In the genomic region with DNA sequence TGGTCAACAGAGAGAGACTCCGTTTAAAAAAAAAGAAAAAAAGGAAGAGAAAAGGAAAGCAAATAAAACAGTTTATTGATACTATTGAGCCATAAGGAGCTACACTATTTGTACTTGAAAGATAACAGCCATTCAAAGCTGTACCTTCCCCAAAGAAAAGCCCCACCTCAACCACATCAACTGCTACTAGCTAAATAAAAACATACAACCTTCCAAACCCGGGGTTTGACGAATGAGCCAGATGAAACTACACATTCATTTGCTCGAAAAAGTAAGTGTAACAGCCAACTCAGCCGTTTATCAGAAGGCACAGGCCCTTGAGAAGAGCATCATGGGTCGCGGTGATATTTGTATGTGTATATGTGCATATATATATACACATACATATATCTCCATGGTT, we compare ENCODE assay signal across 12 cellular contexts.
A peak's percentile ranks its signal among the peaks of the same experiment; 100 is the strongest.
DNase-seq lines count a peak whose midpoint lies in the region; ATAC-seq and TF ChIP-seq lines count a peak whose summit lies in the region.
"Had no signal": no experiment of that assay in that cellular context is flagged by ENCODE, and none has a peak within 500 bp of the region (broad histone marks: within the 10 kb centered on the region; RNA-seq: fewer than 3 reads in every experiment).

No MANE protein-coding gene starts in this region.

- no peak for TF ChIP-seq CTCF in Panc1 (IDR thresholded peaks at IDR 0.05)

- H3K27ac Mint-ChIP-seq in activated naive CD4-positive, alpha-beta T cell treated with anti-CD3 and anti-CD28 coated beads for 36 hours, result peak overlapping the region; percentile 63
- peak overlapping the region; percentile 18 to 56 (median 46) for H3K27ac Mint-ChIP-seq in immature natural killer cell

- H3K9me3 Mint-ChIP-seq in activated naive CD4-positive, alpha-beta T cell treated with anti-CD3 and anti-CD28 coated beads for 36 hours, result no peaks in the 10 kb centered on the region
- no peaks in the 10 kb centered on the region for H3K9me3 Mint-ChIP-seq in immature natural killer cell

- peaks cover 11% of the 10 kb centered on the region for H3K4me1 ChIP-seq in Panc1 (ENCODE audit: control insufficient read depth, insufficient read depth, low read length)
- H3K4me1 ChIP-seq: prostate gland had no signal

- intact Hi-C loops in activated naive CD4-positive, alpha-beta T cell treated with anti-CD3 and anti-CD28 coated beads for 36 hours (cut with micrococcal nuclease), result no loop called here
- intact Hi-C loops in Panc1 (cut with micrococcal nuclease; ENCODE audit: unreplicated experiment), result no loop called here

- no peak overlapping the region for H3K4me3 ChIP-seq in Panc1 (ENCODE audit: low read depth in 2 of 2, low read length in 2 of 2)
- H3K4me3 ChIP-seq: prostate gland had no signal

- no peaks in the 10 kb centered on the region for H3K9me3 ChIP-seq in Panc1 (ENCODE audit: control insufficient read depth, insufficient read depth, low read depth, low read length)
- H3K9me3 ChIP-seq: prostate gland had no signal

- no TSS peak for BruUV-seq in Panc1 (replicated peaks; lab: Mats Ljungman, UMichigan)

- in situ Hi-C loops in Panc1 (cut with HindIII; ENCODE audit: low pct_unique_long_range_greater_than_20kb, low sequenced_read_pairs), result no loop called here

- no peaks in the 10 kb centered on the region for H3K36me3 Mint-ChIP-seq in activated naive CD4-positive, alpha-beta T cell treated with anti-CD3 and anti-CD28 coated beads for 36 hours (ENCODE audit: low read depth)
- H3K36me3 Mint-ChIP-seq in immature natural killer cell, result no peaks in the 10 kb centered on the region

- no peaks in the 10 kb centered on the region for H3K27me3 Mint-ChIP-seq in activated naive CD4-positive, alpha-beta T cell treated with anti-CD3 and anti-CD28 coated beads for 36 hours (ENCODE audit: low read depth)
- H3K27me3 Mint-ChIP-seq in immature natural killer cell (ENCODE audit: low read depth in 3 of 3), result peaks cover 0 to 3% (median 2%) of the 10 kb centered on the region in 3 donors

- CTCF ChIA-PET in activated naive CD4-positive, alpha-beta T cell treated with anti-CD3 and anti-CD28 coated beads for 36 hours (lab: Charles Lee), result interaction anchor here (0.6 to 1.8 kb wide), 8 partner anchors 14 to 160 kb away, joined by 3 to 6 read pairs (median 3); no protein-coding TSS in a partner anchor
- CTCF ChIA-PET in Panc1 (lab: Charles Lee), result interaction anchor here (0.6 kb wide), 1 partner anchor 48 kb away, joined by 9 read pairs; no protein-coding TSS in a partner anchor

- peaks cover 58% of the 10 kb centered on the region for H3K4me1 Mint-ChIP-seq in activated naive CD4-positive, alpha-beta T cell treated with anti-CD3 and anti-CD28 coated beads for 36 hours (ENCODE audit: low read depth)
- H3K4me1 Mint-ChIP-seq in immature natural killer cell, result peaks cover 56 to 68% of the 10 kb centered on the region in 2 donors

- H3K4me3 Mint-ChIP-seq in activated naive CD4-positive, alpha-beta T cell treated with anti-CD3 and anti-CD28 coated beads for 36 hours, result no peak overlapping the region
- H3K4me3 Mint-ChIP-seq in immature natural killer cell, result peak overlapping the region in 1 of 5 donors; percentile 6

- DNase-seq in activated naive CD4-positive, alpha-beta T cell treated with anti-CD3 and anti-CD28 coated beads for 36 hours, result peak; percentile 52
- no peak for DNase-seq in activated naive CD4-positive, alpha-beta T cell treated with Interleukin-2 at 50 U/mL for 16 hours
- DNase-seq in Panc1 (ENCODE audit: low read depth, low spot score) (no peak), immature natural killer cell (no peak), substantia nigra (lab: John Stamatoyannopoulos, UW) (no peak), retina (no peak), DMS53 treated with DMSO at 0.1 percent for 48 hours (lab: John Stamatoyannopoulos, UW; ENCODE audit: unreplicated experiment) (no peak)
- DNase-seq: DMS53; effector CD4-positive, alpha-beta T cell; RPMI8226 had no signal

- no peaks in the 10 kb centered on the region for H3K27me3 ChIP-seq in Panc1 (ENCODE audit: control insufficient read depth, insufficient read depth, low read length)

- H3K27ac ChIP-seq in Panc1 (ENCODE audit: low read length) (0 out of 2 replicates have a peak overlapping the region, but pooled peaks have one; percentile 6), substantia nigra (ENCODE audit: low read depth, low read length, poor library complexity, severe bottlenecking) (peak overlapping the region; percentile 70)
- H3K27ac ChIP-seq: prostate gland had no signal

- no peaks in the 10 kb centered on the region for H3K36me3 ChIP-seq in Panc1 (ENCODE audit: control insufficient read depth, insufficient read depth, low read length)
- H3K36me3 ChIP-seq: prostate gland had no signal

- ATAC-seq in Panc1, result no peak; the same call in 1 of the 2 replicates
- no peak for ATAC-seq in HG03432 (IDR thresholded peaks at IDR 0.05; ENCODE audit: unreplicated experiment)

- POLR2A ChIA-PET in Panc1 (lab: Charles Lee), result interaction anchor here (0.7 kb wide), 1 partner anchor 33 kb away, joined by 3 read pairs; no protein-coding TSS in a partner anchor
